35 cellular contexts compared by ENCODE assay signal in the genomic region with DNA sequence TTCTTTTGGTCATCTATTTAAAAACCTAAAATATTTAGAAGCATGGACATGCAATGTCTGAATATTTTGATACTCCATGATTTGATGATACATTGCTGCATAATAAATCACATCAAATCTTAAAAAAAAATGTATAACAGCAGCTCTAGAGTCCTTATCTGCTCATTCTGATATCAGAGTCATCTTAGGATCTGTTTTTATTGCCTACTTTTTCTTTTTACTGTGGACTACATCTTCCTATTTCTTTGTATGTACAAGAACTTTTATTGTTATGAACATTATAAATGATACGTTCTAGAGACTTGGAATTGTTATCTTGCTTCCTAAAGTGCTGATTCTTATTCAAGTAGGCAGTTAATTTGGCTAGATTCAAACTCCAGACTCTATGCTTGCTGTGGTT.
"Had no signal": no experiment of that assay in that cellular context is flagged by ENCODE, and none has a peak within 500 bp of the region (broad histone marks: within the 10 kb centered on the region; RNA-seq: fewer than 3 reads in every experiment).

No MANE protein-coding gene starts in this region.

- DNase-seq: Karpas-422, Kasumi-1, MG63, MM.1S, MV-4-11, NCI-H1048, NCI-H1092, NCI-H1092 treated with DMSO at 0.1 percent for 48 hours, NCI-H1105, NCI-H1105 treated with DMSO at 0.1 percent for 48 hours, NCI-H1417, NCI-H1417 treated with DMSO at 0.1 percent for 48 hours, NCI-H1436, NCI-H1436 treated with DMSO at 0.1 percent for 48 hours, NCI-H146, NCI-H1694, NCI-H1694 treated with DMSO at 0.1 percent for 48 hours, NCI-H187, NCI-H187 treated with DMSO at 0.1 percent for 48 hours, NCI-H1930, NCI-H2029, NCI-H2029 treated with DMSO at 0.1 percent for 48 hours, NCI-H2081, NCI-H2081 treated with DMSO at 0.1 percent for 48 hours, NCI-H2107, NCI-H2171, NCI-H2171 treated with DMSO at 0.1 percent for 48 hours, NCI-H2227 treated with DMSO at 0.1 percent for 48 hours, NCI-H226, NCI-H345, NCI-H446, NCI-H446 treated with DMSO at 0.1 percent for 48 hours, NCI-H510A, NCI-H510A treated with DMSO at 0.1 percent for 48 hours, NCI-H524 had no signal

- H3K9me3 ChIP-seq: MG63 had no signal

- H3K36me3 ChIP-seq: MG63 had no signal

- H3K4me3 ChIP-seq: MG63 had no signal
